In genomic region chr1:156752843-156753486, GRCh38 we compare ENCODE assay signal across 8 cellular contexts. TPM values are rescaled to one million over a fixed set of nuclear protein-coding genes. Genes with fewer than 3 reads are reported as not detected.
DNase-seq lines count a peak whose midpoint lies in the region; ATAC-seq and TF ChIP-seq lines count a peak whose summit lies in the region.

No MANE protein-coding gene starts in this region.

- H3K27me3 Mint-ChIP-seq in activated B cell treated with CpG ODN at 0.5 μM for 24 hours = no peaks in the 10 kb centered on the region

- H3K27me3 ChIP-seq in right cardiac atrium (ENCODE audit: control insufficient read depth, insufficient read depth) = no peaks in the 10 kb centered on the region

- H3K4me3 ChIP-seq in right cardiac atrium (ENCODE audit: low read length) (peak overlapping the region; percentile 89), mucosa of descending colon (no peak overlapping the region)

- peaks cover 53% of the 10 kb centered on the region for H3K4me1 Mint-ChIP-seq in activated B cell treated with CpG ODN at 0.5 μM for 24 hours
- H3K4me1 Mint-ChIP-seq in stimulated activated effector memory CD8-positive, alpha-beta T cell treated with anti-CD3 and anti-CD28 coated beads, Interleukin-12 subunit alpha, Interleukin-12 subunit beta, amount 100 ng/mL, for 72 hours = peaks cover 38% of the 10 kb centered on the region

- H3K27ac Mint-ChIP-seq in activated B cell treated with CpG ODN at 0.5 μM for 24 hours = peak overlapping the region; percentile 67
- H3K27ac Mint-ChIP-seq in stimulated activated effector memory CD8-positive, alpha-beta T cell treated with anti-CD3 and anti-CD28 coated beads, Interleukin-12 subunit alpha, Interleukin-12 subunit beta, amount 100 ng/mL, for 72 hours = peak overlapping the region; percentile 98

- no peaks in the 10 kb centered on the region for H3K9me3 ChIP-seq in right cardiac atrium (ENCODE audit: control insufficient read depth, low read length)
- H3K9me3 ChIP-seq in mucosa of descending colon = no peaks in the 10 kb centered on the region

- POLR2A ChIA-PET in activated B cell treated with CpG ODN at 0.5 μM for 24 hours (lab: Charles Lee) = interaction anchor here (0.5 to 4.1 kb wide), 9 partner anchors 8 to 252 kb away, joined by 3 to 91 read pairs (median 10); partner anchors contain the start of genes CRABP2, ISG20L2, MEF2D and METTL25B

- WGBS in right cardiac atrium = 18% methylated on average over 1 of the region's 1 CpG

- H3K4me1 ChIP-seq in right cardiac atrium (ENCODE audit: control insufficient read depth, insufficient read depth, low read length) (peaks cover 17% of the 10 kb centered on the region), mucosa of descending colon (ENCODE audit: low read depth) (peaks cover 31% of the 10 kb centered on the region)

- TF ChIP-seq CTCF in activated B cell treated with CpG ODN at 0.5 μM for 24 hours (IDR thresholded peaks at IDR 0.05) (no peak), mucosa of descending colon (IDR thresholded peaks at IDR 0.05) (no peak)

- CTCF ChIA-PET in activated B cell treated with CpG ODN at 0.5 μM for 24 hours (lab: Charles Lee) = interaction anchor here (1.8 to 2.3 kb wide), 3 partner anchors 12 to 64 kb away, joined by 7 to 16 read pairs (median 7); partner anchors contain the start of genes ISG20L2, METTL25B and MRPL24

- H3K27ac ChIP-seq in right cardiac atrium (ENCODE audit: low read length) = peak overlapping the region; percentile 20

- H3K4me3 Mint-ChIP-seq in activated B cell treated with CpG ODN at 0.5 μM for 24 hours = peak overlapping the region; percentile 93
- peak overlapping the region; percentile 87 for H3K4me3 Mint-ChIP-seq in stimulated activated effector memory CD8-positive, alpha-beta T cell treated with anti-CD3 and anti-CD28 coated beads, Interleukin-12 subunit alpha, Interleukin-12 subunit beta, amount 100 ng/mL, for 72 hours

- H3K36me3 Mint-ChIP-seq in activated B cell treated with CpG ODN at 0.5 μM for 24 hours (ENCODE audit: low read depth) = peaks cover 4% of the 10 kb centered on the region
- peaks cover 43% of the 10 kb centered on the region for H3K36me3 Mint-ChIP-seq in stimulated activated effector memory CD8-positive, alpha-beta T cell treated with anti-CD3 and anti-CD28 coated beads, Interleukin-12 subunit alpha, Interleukin-12 subunit beta, amount 100 ng/mL, for 72 hours

- intact Hi-C loops in activated B cell treated with CpG ODN at 0.5 μM for 24 hours (cut with micrococcal nuclease) = loop anchor here (5.0 kb wide), 1 partner anchor 296 kb away; no protein-coding TSS in a partner anchor
- intact Hi-C loops in right cardiac atrium (cut with DNase I) = no loop called here
- intact Hi-C loops in mucosa of descending colon (cut with DNase I, micrococcal nuclease) = no loop called here

- no peaks in the 10 kb centered on the region for H3K9me3 Mint-ChIP-seq in activated B cell treated with CpG ODN at 0.5 μM for 24 hours
- no peaks in the 10 kb centered on the region for H3K9me3 Mint-ChIP-seq in stimulated activated effector memory CD8-positive, alpha-beta T cell treated with anti-CD3 and anti-CD28 coated beads, Interleukin-12 subunit alpha, Interleukin-12 subunit beta, amount 100 ng/mL, for 72 hours

- no peak for ATAC-seq in activated B cell treated with CpG ODN at 0.5 μM for 24 hours (ENCODE audit: low read depth)
- no peak for ATAC-seq in right cardiac atrium
- ATAC-seq in stimulated activated effector memory CD8-positive, alpha-beta T cell treated with anti-CD3 and anti-CD28 coated beads, Interleukin-12 subunit alpha, Interleukin-12 subunit beta, amount 100 ng/mL, for 72 hours = no peak
- no peak for ATAC-seq in mucosa of descending colon

- H3K36me3 ChIP-seq in mucosa of descending colon (ENCODE audit: low read depth) = no peaks in the 10 kb centered on the region

- peak; percentile 52 for DNase-seq in SIG-M5 treated with dmso at 0.1 percent for 504 hours (lab: John Stamatoyannopoulos, UW; ENCODE audit: unreplicated experiment)
- DNase-seq in SIG-M5 (lab: John Stamatoyannopoulos, UW) = no peak
- no peak for DNase-seq in activated B cell treated with CpG ODN at 0.5 μM for 24 hours
- DNase-seq in right cardiac atrium = no peak
- no peak for DNase-seq in stimulated activated effector memory CD8-positive, alpha-beta T cell treated with anti-CD3 and anti-CD28 coated beads, Interleukin-12 subunit alpha, Interleukin-12 subunit beta, amount 100 ng/mL, for 72 hours (ENCODE audit: low spot score in 2 of 2)
- no peak for DNase-seq in GM19240 (ENCODE audit: insufficient read length, low spot score)
- DNase-seq in H4 (ENCODE audit: low spot score) = no peak
- DNase-seq in mucosa of descending colon = no peak

RNA-seq across cellular contexts. Expression of gene HDGF, which starts 1.5 kb away (rescaled TPM):
- total RNA-seq in activated B cell treated with CpG ODN at 0.5 μM for 24 hours = 107 and 113 TPM in 2 replicates
- 100 to 1,000 TPM; 148 to 171 (median 162) TPM for total RNA-seq in right cardiac atrium
- polyA plus RNA-seq in right cardiac atrium = 124 TPM
- 168 and 173 TPM in 2 replicates for total RNA-seq in H4 (2014; rRNA removed; shearing (Covaris generic))
- 100 to 1,000 TPM; 196 to 264 (median 221) TPM for total RNA-seq in mucosa of descending colon

RNA-seq across cellular contexts. Expression of gene MRPL24, which starts 12.1 kb away (rescaled TPM):
- total RNA-seq in activated B cell treated with CpG ODN at 0.5 μM for 24 hours = 65.8 and 83.7 TPM in 2 replicates
- total RNA-seq in right cardiac atrium = 10 to 100 TPM; 63.4 to 88.5 (median 74.9) TPM
- 145 TPM for polyA plus RNA-seq in right cardiac atrium
- 82.2 and 96.3 TPM in 2 replicates for total RNA-seq in H4 (2014; rRNA removed; shearing (Covaris generic))
- total RNA-seq in mucosa of descending colon = 10 to 100 TPM; 50.1 to 61.7 (median 57.6) TPM

RNA-seq across cellular contexts. Expression of gene PRCC, which starts 14.4 kb away (rescaled TPM):
- 80.4 and 81.4 TPM in 2 replicates for total RNA-seq in activated B cell treated with CpG ODN at 0.5 μM for 24 hours
- 10 to 100 TPM; 36.3 to 47.1 (median 44.1) TPM for total RNA-seq in right cardiac atrium
- polyA plus RNA-seq in right cardiac atrium = 36.0 TPM
- total RNA-seq in H4 (2014; rRNA removed; shearing (Covaris generic)) = 22.2 and 36.2 TPM in 2 replicates
- total RNA-seq in mucosa of descending colon = 10 to 100 TPM; 55.0 to 66.1 (median 59.2) TPM

RNA-seq across cellular contexts. Expression of gene ISG20L2, which starts 24.4 kb away (rescaled TPM):
- total RNA-seq in activated B cell treated with CpG ODN at 0.5 μM for 24 hours = 50.8 and 53.0 TPM in 2 replicates
- 10 to 100 TPM; 13.0 to 23.0 (median 13.9) TPM for total RNA-seq in right cardiac atrium
- polyA plus RNA-seq in right cardiac atrium = 9.2 TPM
- 22.2 and 27.0 TPM in 2 replicates for total RNA-seq in H4 (2014; rRNA removed; shearing (Covaris generic))
- total RNA-seq in mucosa of descending colon = 10 to 100 TPM; 27.8 to 33.0 (median 31.0) TPM

RNA-seq across cellular contexts. Expression of gene METTL25B, which starts 24.7 kb away (rescaled TPM):
- total RNA-seq in activated B cell treated with CpG ODN at 0.5 μM for 24 hours (54.5 and 56.7 TPM in 2 replicates), right cardiac atrium (10 to 100 TPM; 14.4 to 19.7 (median 17.3) TPM), mucosa of descending colon (10 to 100 TPM; 35.1 to 58.6 (median 44.4) TPM)
- polyA plus RNA-seq in right cardiac atrium = 18.8 TPM
- total RNA-seq in H4 (2014; rRNA removed; shearing (Covaris generic)) = 11.6 and 20.0 TPM in 2 replicates
